15 cellular contexts compared by ENCODE assay signal in genomic region chr5:78661691-78662090, GRCh38. TPM values are rescaled to one million over a fixed set of nuclear protein-coding genes. Genes with fewer than 3 reads are reported as not detected.
DNase-seq lines count a peak whose midpoint lies in the region; ATAC-seq, FAIRE-seq and TF ChIP-seq lines count a peak whose summit lies in the region.
"Had no signal": no experiment of that assay in that cellular context is flagged by ENCODE, and none has a peak within 500 bp of the region (broad histone marks: within the 10 kb centered on the region; RNA-seq: fewer than 3 reads in every experiment).

No MANE protein-coding gene starts in this region.

- H3K27ac Mint-ChIP-seq in immature natural killer cell, result no peak overlapping the region
- H3K27ac Mint-ChIP-seq: activated naive CD4-positive, alpha-beta T cell treated with anti-CD3 and anti-CD28 coated beads, Interleukin-2, amount 50 U/mL, for 24 hours had no signal

- no peaks in the 10 kb centered on the region for H3K27me3 ChIP-seq in prostate gland (replicated peaks; ENCODE audit: insufficient read depth)
- H3K27me3 ChIP-seq: gastrocnemius medialis had no signal

- H3K4me1 Mint-ChIP-seq in immature natural killer cell, result no peaks in the 10 kb centered on the region
- H3K4me1 Mint-ChIP-seq: activated naive CD4-positive, alpha-beta T cell treated with anti-CD3 and anti-CD28 coated beads, Interleukin-2, amount 50 U/mL, for 24 hours had no signal

- no peaks in the 10 kb centered on the region for H3K36me3 ChIP-seq in prostate gland
- H3K36me3 ChIP-seq: gastrocnemius medialis had no signal

- no peak for DNase-seq in GM12892 (ENCODE audit: insufficient read length)
- DNase-seq in immature natural killer cell, result no peak
- DNase-seq in activated gamma-delta T cell treated with Interleukin-2 at 50 U/mL for 16 hours, result no peak
- no peak for DNase-seq in prostate gland (ENCODE audit: low spot score)
- DNase-seq in pons (ENCODE audit: low spot score), result no peak
- DNase-seq: gastrocnemius medialis, NCI-H2107, psoas muscle, Right ventricle myocardium superior, trophoblast cell had no signal

- peaks cover 8 to 9% (median 9%) of the 10 kb centered on the region in 3 donors for H3K27me3 Mint-ChIP-seq in immature natural killer cell (ENCODE audit: low read depth in 3 of 3)

- peak; percentile 27 for FAIRE-seq in GM12892 (lab: Jason Lieb, UNC)

- TF ChIP-seq POLR2A in GM12892 (IDR thresholded peaks at IDR 0.05; ENCODE audit: low read depth, low read length), result no peak
- no peak for TF ChIP-seq POLR2A in prostate gland (IDR thresholded peaks at IDR 0.05)

- WGBS in prostate gland, result 96% methylated on average over 1 of the region's 1 CpG

- intact Hi-C loops in prostate gland (cut with DNase I), result no loop called here

- H3K9me3 ChIP-seq in prostate gland, result no peaks in the 10 kb centered on the region
- H3K9me3 ChIP-seq: gastrocnemius medialis, psoas muscle had no signal

- H3K4me3 Mint-ChIP-seq in immature natural killer cell, result no peak overlapping the region
- H3K4me3 Mint-ChIP-seq: activated naive CD4-positive, alpha-beta T cell treated with anti-CD3 and anti-CD28 coated beads, Interleukin-2, amount 50 U/mL, for 24 hours had no signal

- no peak overlapping the region for H3K4me3 ChIP-seq in prostate gland
- H3K4me3 ChIP-seq: gastrocnemius medialis, psoas muscle had no signal

- TF ChIP-seq CTCF in prostate gland (IDR thresholded peaks at IDR 0.05), result no peak

- H3K9me3 Mint-ChIP-seq in immature natural killer cell, result no peaks in the 10 kb centered on the region
- H3K9me3 Mint-ChIP-seq: activated naive CD4-positive, alpha-beta T cell treated with anti-CD3 and anti-CD28 coated beads, Interleukin-2, amount 50 U/mL, for 24 hours had no signal

- H3K4me1 ChIP-seq in prostate gland (replicated peaks), result no peaks in the 10 kb centered on the region
- H3K4me1 ChIP-seq: psoas muscle had no signal

- no peaks in the 10 kb centered on the region for H3K36me3 Mint-ChIP-seq in immature natural killer cell
- H3K36me3 Mint-ChIP-seq: activated naive CD4-positive, alpha-beta T cell treated with anti-CD3 and anti-CD28 coated beads, Interleukin-2, amount 50 U/mL, for 24 hours had no signal

- H3K27ac ChIP-seq in prostate gland, result no peak overlapping the region
- H3K27ac ChIP-seq: gastrocnemius medialis, HL-60, psoas muscle had no signal

- ATAC-seq in GM19463 (IDR thresholded peaks at IDR 0.05; ENCODE audit: unreplicated experiment) (peak; percentile 86), HG02798 (IDR thresholded peaks at IDR 0.05; ENCODE audit: poor library complexity, unreplicated experiment) (peak; percentile 82), HG03442 (IDR thresholded peaks at IDR 0.05; ENCODE audit: unreplicated experiment) (peak; percentile 61)
- ATAC-seq: gastrocnemius medialis, psoas muscle had no signal

RNA-seq across cellular contexts. Expression of gene LHFPL2, which starts 13.1 kb away (rescaled TPM):
- 11.8 TPM for polyA plus RNA-seq in GM12892 (2012; ENCODE audit: missing spikeins)
- polyA plus RNA-seq in immature natural killer cell, result under 1 TPM in 2 of 3 donors, not detected in 1; 0.09 to 0.49 TPM
- 10 to 100 TPM; 13.7 to 40.4 TPM for total RNA-seq in prostate gland
